In genomic region chr9:127526655-127527559, GRCh38 we compare ENCODE assay signal across 19 cellular contexts.
DNase-seq lines count a peak whose midpoint lies in the region; ATAC-seq and TF ChIP-seq lines count a peak whose summit lies in the region.
"Had no signal": no experiment of that assay in that cellular context is flagged by ENCODE, and none has a peak within 500 bp of the region (broad histone marks: within the 10 kb centered on the region; RNA-seq: fewer than 3 reads in every experiment).

No MANE protein-coding gene starts in this region.

- peak overlapping the region; percentile 46 for H3K27ac Mint-ChIP-seq in WTC11
- H3K27ac Mint-ChIP-seq: activated B cell treated with CpG ODN at 0.5 μM for 24 hours had no signal

- CTCF ChIA-PET in WTC11 (lab: Charles Lee), result interaction anchor here (0.6 to 4.6 kb wide), 21 partner anchors 8 to 591 kb away, joined by 3 to 58 read pairs (median 10); partner anchors contain the start of gene TOR2A

- H3K56ac ChIP-seq in mesendoderm (ENCODE audit: low read length), result no peak overlapping the region

- DNase-seq in Right ventricle myocardium inferior (ENCODE audit: missing footprints) (peak; percentile 48), left ventricle myocardium superior (no peak), WTC11 (ENCODE audit: low spot score) (no peak), mesendoderm (peak; percentile 67), thoracic aorta (ENCODE audit: low spot score) (no peak), NCI-H1694 (lab: John Stamatoyannopoulos, UW) (no peak), SK-N-DZ (ENCODE audit: low spot score) (no peak)
- DNase-seq: activated B cell treated with CpG ODN at 0.5 μM for 24 hours; activated CD8-positive, alpha-beta memory T cell treated with anti-CD3 and anti-CD28 coated beads for 24 hours; H7; NCI-H1092; NCI-H2107; NCI-H774; RPMI8226 had no signal

- H3K36me3 Mint-ChIP-seq in WTC11, result peaks cover 44% of the 10 kb centered on the region

- H3K9me3 Mint-ChIP-seq in WTC11, result peaks cover 28% of the 10 kb centered on the region
- H3K9me3 Mint-ChIP-seq: central memory CD8-positive, alpha-beta T cell had no signal

- WGBS in mesendoderm (ENCODE audit: extremely low coverage, insufficient coverage, low lambda C conversion rate), result no CpG with 5 or more reads among the region's 30 CpGs

- peaks cover 2% of the 10 kb centered on the region for H3K4me1 ChIP-seq in mesendoderm (ENCODE audit: control insufficient read depth, low read depth, low read length)
- peaks cover 13 to 54% of the 10 kb centered on the region in 2 donors for H3K4me1 ChIP-seq in thoracic aorta (ENCODE audit: control insufficient read depth in 1 of 2, low read depth in 2 of 2)

- H3K4me3 ChIP-seq in mesendoderm (ENCODE audit: low read length) (no peak overlapping the region), thoracic aorta (no peak overlapping the region)
- H3K4me3 ChIP-seq: A549 had no signal

- POLR2A ChIA-PET in WTC11 (lab: Charles Lee), result interaction anchor here (1.4 kb wide), 1 partner anchor 208 kb away, joined by 4 read pairs; the partner anchor contains the start of gene TOR2A

- H3K18ac ChIP-seq in mesendoderm (ENCODE audit: low read length), result no peak overlapping the region

- H3K27me3 ChIP-seq in mesendoderm (ENCODE audit: insufficient read depth, low read length, poor library complexity) (no peaks in the 10 kb centered on the region), thoracic aorta (replicated peaks; ENCODE audit: insufficient read depth) (no peaks in the 10 kb centered on the region)

- no peak overlapping the region for H3K23ac ChIP-seq in mesendoderm (ENCODE audit: low read length)

- peaks cover 2% of the 10 kb centered on the region for H3K79me1 ChIP-seq in mesendoderm (ENCODE audit: low read length)

- ATAC-seq in Right ventricle myocardium inferior (no peak), left ventricle myocardium superior (no peak), WTC11 (no peak), thoracic aorta (ENCODE audit: insufficient number of reproducible peaks, low FRiP score, low read depth) (no peak), HG03565 (IDR thresholded peaks at IDR 0.05; ENCODE audit: unreplicated experiment) (no peak)
- ATAC-seq: A549, left colon had no signal

- H3K4me2 ChIP-seq in mesendoderm (ENCODE audit: low read length), result no peak overlapping the region
- H3K4me2 ChIP-seq: A549 had no signal

- H4K8ac ChIP-seq in mesendoderm (ENCODE audit: low read depth, low read length), result no peak overlapping the region

- H2BK5ac ChIP-seq in mesendoderm (ENCODE audit: low read length), result no peak overlapping the region

- peaks cover 4% of the 10 kb centered on the region for H3K36me3 ChIP-seq in mesendoderm (ENCODE audit: control insufficient read depth, insufficient read depth, low read length)
- H3K36me3 ChIP-seq in thoracic aorta, result peaks cover 14% of the 10 kb centered on the region

- no peak overlapping the region for H3K9ac ChIP-seq in mesendoderm (ENCODE audit: low read length)

- H3K27ac ChIP-seq in mesendoderm (ENCODE audit: low read depth, low read length) (peak overlapping the region; percentile 13), thoracic aorta (peak overlapping the region; percentile 22 to 84)

- intact Hi-C loops in Right ventricle myocardium inferior (cut with DNase I) (no loop called here), left ventricle myocardium superior (cut with micrococcal nuclease) (no loop called here)

- no peak overlapping the region for H2BK120ac ChIP-seq in mesendoderm (ENCODE audit: low read depth, low read length)

- no peak overlapping the region for H3K4ac ChIP-seq in mesendoderm (ENCODE audit: low read depth, low read length)

- peaks cover 27% of the 10 kb centered on the region for H3K4me1 Mint-ChIP-seq in WTC11
- H3K4me1 Mint-ChIP-seq: activated B cell treated with CpG ODN at 0.5 μM for 24 hours; central memory CD8-positive, alpha-beta T cell had no signal

- no peaks in the 10 kb centered on the region for H3K9me3 ChIP-seq in thoracic aorta

- H3K27me3 Mint-ChIP-seq in WTC11 (ENCODE audit: low read depth), result no peaks in the 10 kb centered on the region; the same call in 1 of the 2 replicates
- H3K27me3 Mint-ChIP-seq: activated B cell treated with CpG ODN at 0.5 μM for 24 hours; central memory CD8-positive, alpha-beta T cell had no signal

- H3K4me3 Mint-ChIP-seq in WTC11, result no peak overlapping the region
- H3K4me3 Mint-ChIP-seq: activated B cell treated with CpG ODN at 0.5 μM for 24 hours; CD14-positive monocyte; central memory CD8-positive, alpha-beta T cell had no signal

- no peak overlapping the region for H4K5ac ChIP-seq in mesendoderm (ENCODE audit: low read length)

- no peak overlapping the region for H2BK15ac ChIP-seq in mesendoderm (replicated peaks; ENCODE audit: low read depth)

- H3K79me2 ChIP-seq in mesendoderm (ENCODE audit: control insufficient read depth, insufficient read depth, low read length), result no peaks in the 10 kb centered on the region

- TF ChIP-seq CTCF in WTC11 (IDR thresholded peaks at IDR 0.05) (no peak), thoracic aorta (IDR thresholded peaks at IDR 0.05) (no peak)

- no peak overlapping the region for H2AK5ac ChIP-seq in mesendoderm (ENCODE audit: low read length)

TF ChIP-seq in WTC11, 78 proteins besides CTCF, POLR2A, EP300 and RAD21:
- TF ChIP-seq MYBL2 (CRISPR knock-in tag; IDR thresholded peaks at IDR 0.05), result no peak
- peak; percentile 23; the same call in 1 of the 2 replicates for TF ChIP-seq TP53 (CRISPR knock-in tag; IDR thresholded peaks at IDR 0.05)
- no peak for TF ChIP-seq CREM (CRISPR knock-in tag; IDR thresholded peaks at IDR 0.05)

Comparison
In these comparisons a context has a peak if more than half of its experiments do, and no peak if none do; other contexts are left out.
1. DNase-seq: peak in Right ventricle myocardium inferior (single experiment) and mesendoderm (single experiment); none in left ventricle myocardium superior (single experiment), WTC11 (single experiment), thoracic aorta (single experiment), NCI-H1694 (single experiment) and SK-N-DZ (single experiment).